In the genomic region with DNA sequence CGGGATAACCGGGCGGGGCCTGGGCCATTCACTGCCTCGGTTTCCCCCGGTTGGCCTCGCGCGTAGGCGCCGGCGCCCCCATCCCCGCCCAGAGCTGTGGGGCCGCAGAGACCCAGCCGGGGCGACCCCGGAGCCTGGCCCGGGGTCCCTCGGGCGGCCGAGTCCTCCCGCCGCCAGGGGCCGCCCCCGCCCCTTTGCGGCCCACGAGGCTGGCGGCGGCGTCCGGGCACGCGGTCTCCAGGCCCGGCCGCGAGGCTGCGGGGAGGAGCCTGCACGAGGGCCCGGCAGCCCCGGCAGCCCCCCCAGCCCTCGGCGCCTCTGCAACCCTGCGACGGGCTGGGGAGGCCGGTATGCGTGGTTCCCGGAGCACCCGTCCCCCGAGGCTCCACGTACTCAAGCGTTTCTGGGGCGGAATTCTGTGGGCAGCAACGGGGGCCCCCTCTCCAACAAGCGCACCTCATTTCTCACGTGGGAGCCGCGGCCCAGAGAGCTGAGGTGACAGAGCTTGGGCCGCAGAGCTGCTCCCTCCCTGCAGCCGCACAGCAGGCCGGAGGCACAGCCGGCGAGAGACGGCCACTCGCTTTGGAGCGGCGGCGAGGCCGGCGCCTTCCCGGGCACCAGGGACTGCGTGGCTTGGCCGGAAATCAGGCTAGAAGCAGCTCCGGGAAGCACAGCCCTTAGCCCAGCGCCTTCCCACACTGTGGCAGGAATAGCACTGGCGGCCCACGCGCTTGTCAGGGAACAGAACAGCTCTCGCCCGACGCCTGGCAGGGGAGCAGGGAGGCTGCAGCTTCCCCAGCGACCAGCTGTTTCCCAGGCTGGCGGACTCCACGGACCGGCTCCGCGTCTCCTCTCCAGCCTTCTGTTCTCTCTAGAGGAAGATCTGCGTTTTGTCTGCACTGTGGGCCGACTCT, we compare ENCODE assay signal across 8 cellular contexts. TPM values are rescaled to one million over a fixed set of nuclear protein-coding genes. Genes with fewer than 3 reads are reported as not detected.
DNase-seq lines count a peak whose midpoint lies in the region; ATAC-seq and TF ChIP-seq lines count a peak whose summit lies in the region.

No MANE protein-coding gene starts in this region.

- peaks cover 42% of the 10 kb centered on the region for H3K4me1 ChIP-seq in lower lobe of right lung

- in situ Hi-C loops in G401 (cut with HindIII; ENCODE audit: low sequenced_read_pairs): no loop called here

- peak overlapping the region; percentile 49 for H3K4me3 ChIP-seq in lower lobe of right lung

- no peaks in the 10 kb centered on the region for H3K9me3 ChIP-seq in lower lobe of right lung

- H3K4me3 Mint-ChIP-seq in IgD-negative memory B cell: peak overlapping the region; percentile 90 to 98 (median 96)
- peak overlapping the region; percentile 81 for H3K4me3 Mint-ChIP-seq in dendritic cell treated with granulocyte-macrophage colony-stimulating factor and Interleukin-4, amounts not matched to agents 40 ng/mL and 50 ng/mL, for 4 days

- peak overlapping the region; percentile 84 for H3K27ac ChIP-seq in lower lobe of right lung

- DNase-seq in G401 (ENCODE audit: low spot score): peak; percentile 43
- peak; percentile 61 for DNase-seq in activated CD4-positive, CD25-positive, alpha-beta regulatory T cell treated with anti-CD3 and anti-CD28 coated beads, Interleukin-2, amount 50 U/mL, for 72 hours
- DNase-seq in lower lobe of right lung: peak; percentile 67
- peak; percentile 51 for DNase-seq in stimulated activated CD8-positive, alpha-beta memory T cell treated with anti-CD3 and anti-CD28 coated beads, Interleukin-12 subunit alpha, Interleukin-12 subunit beta, amount 100 ng/mL, for 4 hours (ENCODE audit: low read depth)

- peak overlapping the region; percentile 98 to 100 (median 99) for H3K27ac Mint-ChIP-seq in IgD-negative memory B cell
- H3K27ac Mint-ChIP-seq in dendritic cell treated with granulocyte-macrophage colony-stimulating factor and Interleukin-4, amounts not matched to agents 40 ng/mL and 50 ng/mL, for 4 days: peak overlapping the region; percentile 95

- peaks cover 28% of the 10 kb centered on the region for H3K36me3 ChIP-seq in lower lobe of right lung

- peaks cover 40 to 50% (median 46%) of the 10 kb centered on the region in 3 donors for H3K4me1 Mint-ChIP-seq in IgD-negative memory B cell
- H3K4me1 Mint-ChIP-seq in dendritic cell treated with granulocyte-macrophage colony-stimulating factor and Interleukin-4, amounts not matched to agents 40 ng/mL and 50 ng/mL, for 4 days (ENCODE audit: low read depth): peaks cover 76% of the 10 kb centered on the region

- H3K27me3 Mint-ChIP-seq in IgD-negative memory B cell: no peaks in the 10 kb centered on the region
- H3K27me3 Mint-ChIP-seq in dendritic cell treated with granulocyte-macrophage colony-stimulating factor and Interleukin-4, amounts not matched to agents 40 ng/mL and 50 ng/mL, for 4 days: no peaks in the 10 kb centered on the region

- intact Hi-C loops in dendritic cell treated with granulocyte-macrophage colony-stimulating factor and Interleukin-4, amounts not matched to agents 40 ng/mL and 50 ng/mL, for 4 days (cut with micrococcal nuclease): loop anchor here (1.0 kb wide), 2 partner anchors 41 to 74 kb away; a partner anchor contains a TSS
- intact Hi-C loops in lower lobe of right lung (cut with DNase I): no loop called here

- H3K36me3 Mint-ChIP-seq in IgD-negative memory B cell: peaks cover 12% of the 10 kb centered on the region
- H3K36me3 Mint-ChIP-seq in dendritic cell treated with granulocyte-macrophage colony-stimulating factor and Interleukin-4, amounts not matched to agents 40 ng/mL and 50 ng/mL, for 4 days (ENCODE audit: low read depth): peaks cover 77% of the 10 kb centered on the region

- H3K9me3 Mint-ChIP-seq in IgD-negative memory B cell: no peaks in the 10 kb centered on the region
- H3K9me3 Mint-ChIP-seq in dendritic cell treated with granulocyte-macrophage colony-stimulating factor and Interleukin-4, amounts not matched to agents 40 ng/mL and 50 ng/mL, for 4 days: no peaks in the 10 kb centered on the region

- H3K27me3 ChIP-seq in lower lobe of right lung (ENCODE audit: low read depth): no peaks in the 10 kb centered on the region

- TF ChIP-seq CTCF in lower lobe of right lung (IDR thresholded peaks at IDR 0.05): no peak

- peak; percentile 17 to 27 for ATAC-seq in lower lobe of right lung
- ATAC-seq in GM21576 (IDR thresholded peaks at IDR 0.05; ENCODE audit: unreplicated experiment): no peak
- ATAC-seq in GM21737 (IDR thresholded peaks at IDR 0.05; ENCODE audit: unreplicated experiment): no peak

RNA-seq across cellular contexts. Expression of a gene that starts 0.9 kb away (rescaled TPM):
- total RNA-seq in G401 (2014; rRNA removed; shearing (Covaris generic)): 51.6 and 72.5 TPM in 2 replicates
- 845 TPM for polyA plus RNA-seq in IgD-negative memory B cell
- 25.9 TPM for total RNA-seq in lower lobe of right lung

RNA-seq across cellular contexts. Expression of a gene that starts 40.8 kb away (rescaled TPM):
- 15.3 and 26.8 TPM in 2 replicates for total RNA-seq in G401 (2014; rRNA removed; shearing (Covaris generic))
- polyA plus RNA-seq in IgD-negative memory B cell: 24.9 TPM
- 32.8 TPM for total RNA-seq in lower lobe of right lung

Comparison
In these comparisons a context has a peak if more than half of its experiments do, and no peak if none do; other contexts are left out.
1. ATAC-seq: peak in lower lobe of right lung (2 of 2); none in GM21576 (single experiment) and GM21737 (single experiment).
2. Peak in every context shown above with its lines, with median percentiles within 50 percentile points of each other: DNase-seq.